8 cellular contexts compared by ENCODE assay signal in the genomic region with DNA sequence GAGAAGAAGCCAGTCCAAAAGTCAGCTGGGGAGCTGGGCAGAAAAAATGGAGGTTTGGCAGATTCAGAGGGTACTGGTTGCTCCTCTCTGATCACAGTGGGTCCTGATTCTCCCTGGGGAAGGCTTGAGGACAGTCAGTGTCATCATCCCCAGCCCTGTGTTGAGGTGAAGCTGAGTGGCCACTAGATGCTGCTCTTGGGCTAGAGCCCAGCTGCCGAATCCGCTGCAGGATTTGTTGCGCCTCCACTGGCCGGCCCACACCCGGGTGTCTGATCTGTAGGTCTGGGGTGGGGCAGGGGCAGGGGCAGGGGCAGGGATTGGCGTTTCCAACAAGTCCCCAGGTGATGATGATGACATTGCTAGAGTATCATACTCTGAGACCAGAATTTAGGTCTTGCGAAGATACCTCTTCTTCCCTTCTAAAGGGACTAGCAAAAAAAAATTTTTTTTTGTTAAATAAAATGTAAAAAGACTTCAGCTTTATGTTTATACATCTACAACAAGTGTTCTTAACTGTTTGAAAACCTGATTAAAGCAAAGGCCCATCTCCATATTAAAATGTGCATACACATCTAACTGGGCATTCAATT.
DNase-seq lines count a peak whose midpoint lies in the region; ATAC-seq and TF ChIP-seq lines count a peak whose summit lies in the region.

No MANE protein-coding gene starts in this region.

- H3K79me2 ChIP-seq in hepatocyte = no peaks in the 10 kb centered on the region

- H3K4me3 ChIP-seq in hepatocyte = no peak overlapping the region

- no peak overlapping the region for H2AFZ ChIP-seq in hepatocyte

- H3K36me3 ChIP-seq in hepatocyte (replicated peaks; ENCODE audit: insufficient read depth, low read depth) = no peaks in the 10 kb centered on the region

- 18% methylated on average over 7 of the region's 7 CpGs for whole genome bisulfite sequencing in hepatocyte (ENCODE audit: low lambda C conversion rate, missing lambda C conversion rate)

- peak; percentile 32 for DNase-seq in NCI-H2029 (lab: John Stamatoyannopoulos, UW)
- DNase-seq in NCI-H2029 treated with DMSO at 0.1 percent for 48 hours (lab: John Stamatoyannopoulos, UW) = no peak
- peak; percentile 19 for DNase-seq in NCI-H146 (lab: John Stamatoyannopoulos, UW)
- DNase-seq in amniotic epithelial cell (ENCODE audit: low read depth) = peak; percentile 64
- DNase-seq in hepatocyte (ENCODE audit: low spot score) = peak; percentile 87
- no peak for DNase-seq in stimulated activated naive B cell treated with anti-CD40 and anti-IgM and Interleukin-4, amounts not matched to agents 10 μg/mL and 1 μg/mL and 100 μg/mL, for 72 hours
- DNase-seq in stimulated activated CD4-positive, alpha-beta T cell treated with anti-CD3 and anti-CD28 coated beads, Interleukin-4, amount 100 ng/mL, for 1 hour = no peak

- no peaks in the 10 kb centered on the region for H3K9me3 Mint-ChIP-seq in stimulated activated naive B cell treated with anti-CD40 and anti-IgM and Interleukin-4, amounts not matched to agents 10 μg/mL and 1 μg/mL and 100 μg/mL, for 72 hours

- H3K4me2 ChIP-seq in hepatocyte = no peak overlapping the region

- H3K27ac ChIP-seq in hepatocyte = peak overlapping the region; percentile 51

- no peak overlapping the region for H3K4me3 Mint-ChIP-seq in stimulated activated naive B cell treated with anti-CD40 and anti-IgM and Interleukin-4, amounts not matched to agents 10 μg/mL and 1 μg/mL and 100 μg/mL, for 72 hours

- no peaks in the 10 kb centered on the region for H3K27me3 Mint-ChIP-seq in stimulated activated naive B cell treated with anti-CD40 and anti-IgM and Interleukin-4, amounts not matched to agents 10 μg/mL and 1 μg/mL and 100 μg/mL, for 72 hours

- H3K27me3 ChIP-seq in hepatocyte = no peaks in the 10 kb centered on the region

- peaks cover 0 to 2% of the 10 kb centered on the region in 2 donors for H3K4me1 Mint-ChIP-seq in stimulated activated naive B cell treated with anti-CD40 and anti-IgM and Interleukin-4, amounts not matched to agents 10 μg/mL and 1 μg/mL and 100 μg/mL, for 72 hours

- H4K20me1 ChIP-seq in hepatocyte (ENCODE audit: insufficient read depth, poor library complexity, severe bottlenecking) = no peaks in the 10 kb centered on the region

- no peaks in the 10 kb centered on the region for H3K9me2 ChIP-seq in hepatocyte (replicated peaks; ENCODE audit: insufficient read depth)

- H3K27ac Mint-ChIP-seq in stimulated activated naive B cell treated with anti-CD40 and anti-IgM and Interleukin-4, amounts not matched to agents 10 μg/mL and 1 μg/mL and 100 μg/mL, for 72 hours = no peak overlapping the region

- peak; percentile 91 for TF ChIP-seq CTCF in hepatocyte (IDR thresholded peaks at IDR 0.05; ENCODE audit: poor library complexity)

- H3K36me3 Mint-ChIP-seq in stimulated activated naive B cell treated with anti-CD40 and anti-IgM and Interleukin-4, amounts not matched to agents 10 μg/mL and 1 μg/mL and 100 μg/mL, for 72 hours = peaks cover 30 to 51% of the 10 kb centered on the region in 2 donors

- H3K9me3 ChIP-seq in hepatocyte (ENCODE audit: low read depth) = no peaks in the 10 kb centered on the region

- peak; percentile 36 to 46 for ATAC-seq in stimulated activated naive B cell treated with anti-CD40 and anti-IgM and Interleukin-4, amounts not matched to agents 10 μg/mL and 1 μg/mL and 100 μg/mL, for 72 hours (replicated peaks)
- ATAC-seq in HG03025 (IDR thresholded peaks at IDR 0.05; ENCODE audit: low FRiP score, unreplicated experiment) = no peak

- peaks cover 26% of the 10 kb centered on the region for H3K4me1 ChIP-seq in hepatocyte (ENCODE audit: insufficient read depth)

Comparison
In these comparisons a context has a peak if more than half of its experiments do, and no peak if none do; other contexts are left out.
1. DNase-seq: peak in NCI-H2029 (single experiment), NCI-H146 (single experiment), amniotic epithelial cell (single experiment) and hepatocyte (single experiment); none in NCI-H2029 treated with DMSO at 0.1 percent for 48 hours (single experiment), stimulated activated naive B cell treated with anti-CD40 and anti-IgM and Interleukin-4, amounts not matched to agents 10 μg/mL and 1 μg/mL and 100 μg/mL, for 72 hours (single experiment) and stimulated activated CD4-positive, alpha-beta T cell treated with anti-CD3 and anti-CD28 coated beads, Interleukin-4, amount 100 ng/mL, for 1 hour (single experiment).